ENCODE assay signal across 8 cellular contexts in the genomic region with DNA sequence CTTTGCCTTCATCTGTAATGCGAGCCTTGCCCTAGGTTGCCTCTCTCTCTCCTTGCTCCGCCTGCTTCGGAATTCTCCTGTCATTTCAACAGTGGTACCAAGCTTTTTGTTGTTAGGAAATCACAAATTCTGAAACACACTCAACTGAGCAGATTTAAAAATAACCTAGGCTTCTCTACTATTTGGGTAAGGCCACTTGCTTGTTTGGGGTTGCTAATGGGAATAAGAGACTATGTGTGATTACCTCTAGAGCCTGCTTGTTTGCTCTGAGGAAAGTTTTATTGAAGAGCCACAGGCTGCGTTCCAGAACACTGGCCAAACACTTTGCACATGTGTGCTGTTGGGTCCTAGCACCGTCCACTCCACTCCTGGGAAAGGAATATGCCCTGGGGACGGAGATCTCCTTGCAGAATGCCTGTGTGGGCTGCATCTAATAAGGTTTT.
A peak's percentile ranks its signal among the peaks of the same experiment; 100 is the strongest.
DNase-seq lines count a peak whose midpoint lies in the region; ATAC-seq, FAIRE-seq and TF ChIP-seq lines count a peak whose summit lies in the region.

No MANE protein-coding gene starts in this region.

- H4K8ac ChIP-seq in mesenchymal stem cell (ENCODE audit: low read length) = no peak overlapping the region

- H2AFZ ChIP-seq in mesenchymal stem cell (ENCODE audit: low read depth, low read length) = no peak overlapping the region

- peaks cover 0 to 32% of the 10 kb centered on the region in 2 donors for H3K36me3 Mint-ChIP-seq in activated naive CD4-positive, alpha-beta T cell treated with anti-CD3 and anti-CD28 coated beads, Interleukin-2, amount 50 U/mL, for 72 hours

- H3K27ac ChIP-seq in mesenchymal stem cell (ENCODE audit: low read length, poor library complexity, severe bottlenecking) (peak overlapping the region; percentile 97), uterus (peak overlapping the region; percentile 85 to 89)

- peak overlapping the region; percentile 75 for H2BK5ac ChIP-seq in mesenchymal stem cell (ENCODE audit: low read depth, low read length, poor library complexity, severe bottlenecking)

- DNase-seq in activated naive CD4-positive, alpha-beta T cell treated with anti-CD3 and anti-CD28 coated beads, Interleukin-2, amount 50 U/mL, for 72 hours (ENCODE audit: low spot score in 2 of 2) = no peak
- DNase-seq in activated naive CD4-positive, alpha-beta T cell (lab: John Stamatoyannopoulos, UW) = no peak
- DNase-seq in choroid plexus epithelial cell (ENCODE audit: low read depth) (peak; percentile 78), mesenchymal stem cell (peak; percentile 70), uterus (peak; percentile 49 to 55), DMS79 treated with DMSO at 0.1 percent for 48 hours (lab: John Stamatoyannopoulos, UW) (no peak), D721Med (ENCODE audit: insufficient read length, low spot score) (no peak), NCI-H748 treated with DMSO at 0.1 percent for 48 hours (lab: John Stamatoyannopoulos, UW) (no peak)

- TF ChIP-seq CTCF in choroid plexus epithelial cell (conservative IDR thresholded peaks at IDR 0.05; ENCODE audit: low read depth, low read length) (no peak), uterus (IDR thresholded peaks at IDR 0.05) (no peak), D721Med (IDR thresholded peaks at IDR 0.05; ENCODE audit: insufficient read depth, missing control alignments) (no peak)

- H3K23ac ChIP-seq in mesenchymal stem cell (ENCODE audit: low read length in 2 of 2) = no peak overlapping the region

- no peak for ATAC-seq in activated naive CD4-positive, alpha-beta T cell treated with anti-CD3 and anti-CD28 coated beads, Interleukin-2, amount 50 U/mL, for 72 hours

- H3K14ac ChIP-seq in mesenchymal stem cell (ENCODE audit: low read length in 2 of 2) = no peak overlapping the region

- H2AK5ac ChIP-seq in mesenchymal stem cell (ENCODE audit: low read length, severe bottlenecking) = peak overlapping the region; percentile 94

- H4K91ac ChIP-seq in mesenchymal stem cell (ENCODE audit: low read length) = no peak overlapping the region

- no peaks in the 10 kb centered on the region for H3K9me3 ChIP-seq in mesenchymal stem cell (ENCODE audit: control insufficient read depth, low read length)
- no peaks in the 10 kb centered on the region for H3K9me3 ChIP-seq in uterus

- no peak for TF ChIP-seq POLR2A in uterus (IDR thresholded peaks at IDR 0.05)

- peaks cover 3 to 9% of the 10 kb centered on the region in 2 donors for H3K9me3 Mint-ChIP-seq in activated naive CD4-positive, alpha-beta T cell treated with anti-CD3 and anti-CD28 coated beads, Interleukin-2, amount 50 U/mL, for 72 hours

- H2BK15ac ChIP-seq in mesenchymal stem cell (ENCODE audit: low read depth, poor library complexity, severe bottlenecking) = peak overlapping the region; percentile 6

- no peak overlapping the region for H3K4me3 ChIP-seq in choroid plexus epithelial cell (ENCODE audit: low read depth, low read length)
- no peak overlapping the region for H3K4me3 ChIP-seq in mesenchymal stem cell (ENCODE audit: insufficient read depth in 1 of 2, low read depth in 1 of 2, low read length in 2 of 2)
- no peak overlapping the region for H3K4me3 ChIP-seq in uterus

- peak overlapping the region; percentile 5 to 76 for H2BK12ac ChIP-seq in mesenchymal stem cell (ENCODE audit: low read length in 2 of 2)

- 59% methylated on average over 6 of the region's 6 CpGs for WGBS in mesenchymal stem cell

- H3K36me3 ChIP-seq in mesenchymal stem cell (ENCODE audit: control insufficient read depth in 1 of 2, insufficient read depth in 2 of 2, low read depth in 1 of 2, low read length in 2 of 2) = no peaks in the 10 kb centered on the region
- H3K36me3 ChIP-seq in uterus = no peaks in the 10 kb centered on the region

- no peak overlapping the region for H3K4me2 ChIP-seq in mesenchymal stem cell (ENCODE audit: low read length, poor library complexity, severe bottlenecking)

- FAIRE-seq in D721Med (lab: Jason Lieb, UNC) = no peak

- H3K27me3 ChIP-seq in mesenchymal stem cell (ENCODE audit: control insufficient read depth in 1 of 2, insufficient read depth in 1 of 2, low read length in 2 of 2) = no peaks in the 10 kb centered on the region
- no peaks in the 10 kb centered on the region for H3K27me3 ChIP-seq in uterus

- H3K27ac Mint-ChIP-seq in activated naive CD4-positive, alpha-beta T cell treated with anti-CD3 and anti-CD28 coated beads, Interleukin-2, amount 50 U/mL, for 72 hours = peak overlapping the region; percentile 94 to 99

- peaks cover 1% of the 10 kb centered on the region for H3K79me1 ChIP-seq in mesenchymal stem cell (replicated peaks; ENCODE audit: low read length, poor library complexity, severe bottlenecking)

- H3K4ac ChIP-seq in mesenchymal stem cell (ENCODE audit: low read depth in 1 of 2, low read length in 2 of 2) = peak overlapping the region in 1 of 2 experiments; percentile 67

- H3K9ac ChIP-seq in mesenchymal stem cell (ENCODE audit: low read length) = peak overlapping the region; percentile 89

- peak overlapping the region; percentile 65 for H2BK120ac ChIP-seq in mesenchymal stem cell (ENCODE audit: low read depth, low read length)

- H3K4me1 ChIP-seq in mesenchymal stem cell (ENCODE audit: control insufficient read depth, insufficient read depth, low read depth, low read length) (peaks cover 15% of the 10 kb centered on the region), uterus (peaks cover 0 to 8% of the 10 kb centered on the region in 2 donors)

- intact Hi-C loops in uterus (cut with DNase I; ENCODE audit: low total_unique reads) = no loop called here

- peak overlapping the region in 1 of 2 experiments; percentile 49 for H3K18ac ChIP-seq in mesenchymal stem cell (ENCODE audit: low read depth in 1 of 2, low read length in 2 of 2)

Comparison
In these comparisons a context has a peak if more than half of its experiments do, and no peak if none do; other contexts are left out.
1. DNase-seq: peak in choroid plexus epithelial cell (single experiment), mesenchymal stem cell (single experiment) and uterus (2 of 2); none in activated naive CD4-positive, alpha-beta T cell treated with anti-CD3 and anti-CD28 coated beads, Interleukin-2, amount 50 U/mL, for 72 hours (0 of 2), activated naive CD4-positive, alpha-beta T cell (0 of 4), DMS79 treated with DMSO at 0.1 percent for 48 hours (single experiment), D721Med (single experiment) and NCI-H748 treated with DMSO at 0.1 percent for 48 hours (single experiment).